ENCODE assay signal across 26 cellular contexts in genomic region chr15:38708672-38709188, GRCh38.
DNase-seq lines count a peak whose midpoint lies in the region; ATAC-seq, FAIRE-seq and TF ChIP-seq lines count a peak whose summit lies in the region.
"Had no signal": no experiment of that assay in that cellular context is flagged by ENCODE, and none has a peak within 500 bp of the region (broad histone marks: within the 10 kb centered on the region; RNA-seq: fewer than 3 reads in every experiment).

No MANE protein-coding gene starts in this region.

- H3K36me3 ChIP-seq in IMR-90 (ENCODE audit: control insufficient read depth, insufficient read depth, low read length) (no peaks in the 10 kb centered on the region), H1 (ENCODE audit: control insufficient read depth in 2 of 4, insufficient read depth in 4 of 4, low read length in 3 of 4) (no peaks in the 10 kb centered on the region), muscle layer of colon (ENCODE audit: insufficient read depth, low read length) (no peaks in the 10 kb centered on the region), mammary epithelial cell (ENCODE audit: insufficient read depth, low read length) (no peaks in the 10 kb centered on the region), BE2C (no peaks in the 10 kb centered on the region)
- H3K36me3 ChIP-seq: breast epithelium, HAP-1, Peyer's patch had no signal

- peak overlapping the region in 1 of 2 experiments; percentile 75; a peak in 2 of 4 replicates for H4K8ac ChIP-seq in IMR-90 (ENCODE audit: low read depth in 2 of 2, low read length in 2 of 2)
- H4K8ac ChIP-seq in H1 (ENCODE audit: extremely low read depth, insufficient read depth, low read length), result no peak overlapping the region

- CTCF ChIA-PET in IMR-90 (lab: Yijun Ruan, JAX) (interaction anchor here (0.7 to 1.2 kb wide), 2 partner anchors 254 to 933 kb away, joined by 3 to 5 read pairs; no protein-coding TSS in a partner anchor), H1 (lab: Charles Lee; ENCODE audit: partially characterized antibody) (interaction anchor here (0.7 to 3.1 kb wide), 6 partner anchors 14 to 286 kb away, joined by 3 to 15 read pairs (median 4); no protein-coding TSS in a partner anchor), mammary epithelial cell (lab: Charles Lee; ENCODE audit: low non-redundant PET) (no interaction called here)

- H3K23ac ChIP-seq in IMR-90 (ENCODE audit: low read depth, low read length) (peak overlapping the region; percentile 21), H1 (ENCODE audit: insufficient read length) (no peak overlapping the region)

- H2AK9ac ChIP-seq in IMR-90 (replicated peaks; ENCODE audit: low read depth, low read length, poor library complexity), result no peak overlapping the region

- no peak for TF ChIP-seq EP300 in H1 (IDR thresholded peaks at IDR 0.05; ENCODE audit: borderline replicate concordance in 1 of 2, low read depth in 2 of 2, low read length in 2 of 2)

- intact Hi-C loops in IMR-90 (cut with micrococcal nuclease), result loop anchor here (1.0 to 10.0 kb wide), 11 partner anchors 156 to 1076 kb away; partner anchors contain the start of gene FSIP1
- intact Hi-C loops in mammary epithelial cell (cut with micrococcal nuclease), result loop anchor here (1.0 to 5.0 kb wide), 4 partner anchors 109 to 1049 kb away; no protein-coding TSS in a partner anchor
- intact Hi-C loops in left ventricle myocardium superior (cut with micrococcal nuclease), result loop anchor here (10.0 kb wide), 1 partner anchor 1046 kb away; no protein-coding TSS in a partner anchor

- FAIRE-seq in H1 (lab: Jason Lieb, UNC), result no peak
- FAIRE-seq: colon, GM12891 had no signal

- in situ Hi-C loops in IMR-90 (cut with MboI; ENCODE audit: low sequenced_read_pairs), result loop anchor here (5.0 to 25.0 kb wide), 4 partner anchors 464 to 874 kb away; partner anchors contain the start of gene THBS1
- in situ Hi-C loops in mammary epithelial cell (cut with MboI; ENCODE audit: low sequenced_read_pairs in 2 of 2), result loop anchor here (5.0 to 25.0 kb wide), 3 partner anchors 464 to 879 kb away; partner anchors contain the start of gene THBS1 (in 2 of the 2)

- H3K14ac ChIP-seq in IMR-90 (replicated peaks; ENCODE audit: low read depth, low read length) (peak overlapping the region; percentile 75), H1 (ENCODE audit: insufficient read length) (no peak overlapping the region)

- WGBS in IMR-90 (ENCODE audit: extremely low coverage in 2 of 2, insufficient read length in 1 of 2), 2 experiments, result no CpG with 5 or more reads among the region's 4 CpGs
- 64% methylated on average over 4 of the region's 4 CpGs; no CpG with 5 or more reads in 1 of the 2 experiments for WGBS in H1 (ENCODE audit: extremely low coverage in 1 of 2, insufficient coverage in 1 of 2, insufficient read length in 1 of 2, insufficient replicate concordance in 2 of 2, low coverage in 1 of 2, low lambda C conversion rate in 2 of 2, missing lambda C conversion rate in 1 of 2), 2 experiments
- WGBS in mammary epithelial cell (ENCODE audit: low coverage, missing lambda C conversion rate), result 100% methylated on average over 4 of the region's 4 CpGs

- no peak for TF ChIP-seq POLR2A in IMR-90 (IDR thresholded peaks at IDR 0.05; ENCODE audit: low read depth, low read length)
- no peak for TF ChIP-seq POLR2A in H1 (IDR thresholded peaks at IDR 0.05; ENCODE audit: control extremely low read depth in 1 of 2, low read depth in 2 of 2, low read length in 2 of 2)

- ATAC-seq in IMR-90 (ENCODE audit: low read depth) (peak; percentile 18), left ventricle myocardium superior (no peak)
- ATAC-seq: activated CD4-positive, alpha-beta T cell treated with anti-CD3 and anti-CD28 coated beads for 36 hours; activated T-cell treated with anti-CD3 and anti-CD28 coated beads, Interleukin-2, amount 50 U/mL, for 4 hours; effector memory CD8-positive, alpha-beta T cell; esophagus mucosa had no signal

- POLR2A ChIA-PET in IMR-90 (lab: Charles Lee; ENCODE audit: unreplicated experiment) (no interaction called here), H1 (lab: Charles Lee; ENCODE audit: partially characterized antibody) (interaction anchor here (2.3 kb wide), 1 partner anchor 872 kb away, joined by 10 read pairs; the partner anchor contains the start of gene THBS1)

- H3K27me3 ChIP-seq in IMR-90 (ENCODE audit: control insufficient read depth, insufficient read depth, low read length) (no peaks in the 10 kb centered on the region), H1 (replicated peaks in 1 of 4; ENCODE audit: control insufficient read depth in 3 of 4, extremely low read depth in 1 of 4, insufficient read depth in 3 of 4, low read length in 3 of 4) (no peaks in the 10 kb centered on the region), muscle layer of colon (ENCODE audit: control insufficient read depth in 1 of 2, insufficient read depth in 2 of 2, low read length in 2 of 2) (no peaks in the 10 kb centered on the region), mammary epithelial cell (ENCODE audit: insufficient read depth, low read length) (no peaks in the 10 kb centered on the region), BE2C (no peaks in the 10 kb centered on the region; the same call in 1 of the 2 replicates)
- H3K27me3 ChIP-seq: breast epithelium, Peyer's patch had no signal

- TF ChIP-seq CTCF in IMR-90 (conservative IDR thresholded peaks at IDR 0.05; ENCODE audit: low read depth, low read length) (no peak), H1 (IDR thresholded peaks at IDR 0.05; ENCODE audit: control extremely low read depth in 1 of 3, insufficient read depth in 1 of 3, low read depth in 1 of 3, low read length in 3 of 3) (no peak), mammary epithelial cell (conservative IDR thresholded peaks at IDR 0.05 in 1 of 2, IDR thresholded peaks at IDR 0.05 in 1 of 2; ENCODE audit: extremely low read depth in 1 of 2, insufficient read depth in 1 of 2, low read depth in 1 of 2, low read length in 2 of 2) (no peak), BE2C (IDR thresholded peaks at IDR 0.05; ENCODE audit: low read depth, low read length) (no peak)

- H3K9ac ChIP-seq in IMR-90 (ENCODE audit: low read depth, low read length) (no peak overlapping the region; the same call in 1 of the 2 replicates), H1 (replicated peaks in 1 of 4; ENCODE audit: extremely low read depth in 1 of 4, low read depth in 3 of 4, low read length in 3 of 4) (no peak overlapping the region), muscle layer of colon (ENCODE audit: low read length) (no peak overlapping the region), mammary epithelial cell (ENCODE audit: insufficient read depth, low read length) (no peak overlapping the region)

- H3K9me3 ChIP-seq in IMR-90 (ENCODE audit: control insufficient read depth, insufficient read depth, low read length) (no peaks in the 10 kb centered on the region), H1 (ENCODE audit: insufficient read depth in 2 of 2, low read depth in 1 of 2, low read length in 1 of 2) (no peaks in the 10 kb centered on the region), muscle layer of colon (ENCODE audit: low read length) (no peaks in the 10 kb centered on the region), mammary epithelial cell (replicated peaks; ENCODE audit: insufficient read depth, low read length) (no peaks in the 10 kb centered on the region), BE2C (no peaks in the 10 kb centered on the region)
- H3K9me3 ChIP-seq: breast epithelium, HAP-1, Peyer's patch had no signal

- BruUV-seq in IMR-90 (replicated peaks; lab: Mats Ljungman, UMichigan) (no TSS peak), mammary epithelial cell (replicated peaks; lab: Mats Ljungman, UMichigan) (no TSS peak)

- H3K18ac ChIP-seq in IMR-90 (ENCODE audit: low read depth, low read length) (peak overlapping the region; percentile 49), H1 (ENCODE audit: extremely low read depth, low read length) (no peak overlapping the region)

- no peak overlapping the region for H3K56ac ChIP-seq in IMR-90 (ENCODE audit: extremely low read depth, insufficient read depth, low read length)
- no peak overlapping the region for H3K56ac ChIP-seq in H1 (replicated peaks; ENCODE audit: insufficient read length, low read depth, low read length)

- H2BK120ac ChIP-seq in IMR-90 (ENCODE audit: low read depth, low read length) (peak overlapping the region; percentile 90), H1 (replicated peaks; ENCODE audit: low read depth, low read length) (no peak overlapping the region)

- H3K4me1 ChIP-seq in IMR-90 (ENCODE audit: control insufficient read depth, insufficient read depth, low read length) (peaks cover 8% of the 10 kb centered on the region), H1 (replicated peaks in 1 of 4; ENCODE audit: control insufficient read depth in 3 of 4, insufficient read depth in 4 of 4, low read length in 3 of 4) (peaks cover 0 to 13% (median 6%) of the 10 kb centered on the region in 4 experiments; a peak in 4 of 7 replicates), muscle layer of colon (ENCODE audit: insufficient read depth, low read length) (peaks cover 11% of the 10 kb centered on the region), mammary epithelial cell (ENCODE audit: insufficient read depth, low read length) (peaks cover 4% of the 10 kb centered on the region), BE2C (no peaks in the 10 kb centered on the region)
- H3K4me1 ChIP-seq: breast epithelium had no signal

- H4K20me1 ChIP-seq in IMR-90 (ENCODE audit: insufficient read depth, low read length) (no peaks in the 10 kb centered on the region), H1 (replicated peaks in 1 of 2; ENCODE audit: control insufficient read depth in 1 of 2, insufficient read depth in 2 of 2, low read length in 2 of 2) (no peaks in the 10 kb centered on the region), mammary epithelial cell (ENCODE audit: insufficient read depth, low read length) (no peaks in the 10 kb centered on the region)

- H2BK5ac ChIP-seq in IMR-90 (ENCODE audit: low read depth, low read length, poor library complexity, severe bottlenecking), result peak overlapping the region; percentile 92
- no peak overlapping the region for H2BK5ac ChIP-seq in H1 (ENCODE audit: low read depth, low read length)

- H3K4ac ChIP-seq in IMR-90 (ENCODE audit: low read depth, low read length), result peak overlapping the region; percentile 81
- no peak overlapping the region for H3K4ac ChIP-seq in H1 (replicated peaks; ENCODE audit: insufficient read length, low read depth, low read length)

- H2BK15ac ChIP-seq in IMR-90 (ENCODE audit: low read depth, low read length), result peak overlapping the region; percentile 87; the same call in 2 of the 3 replicates
- H2BK15ac ChIP-seq in H1 (ENCODE audit: low read length), result no peak overlapping the region; the same call in 1 of the 2 replicates

- H3K27ac ChIP-seq in IMR-90 (ENCODE audit: insufficient read depth, low read length) (peak overlapping the region; percentile 74; the same call in 1 of the 2 replicates), H1 (ENCODE audit: low read depth, low read length) (no peak overlapping the region), muscle layer of colon (ENCODE audit: low read depth, low read length) (peak overlapping the region; percentile 12), mammary epithelial cell (ENCODE audit: insufficient read depth, low read depth, low read length) (no peak overlapping the region)
- H3K27ac ChIP-seq: breast epithelium had no signal

- H2BK12ac ChIP-seq in H1 (ENCODE audit: low read depth, low read length), result no peak overlapping the region

- H3K9me1 ChIP-seq in IMR-90 (ENCODE audit: insufficient read depth, low read length), result peaks cover 3% of the 10 kb centered on the region

- peak overlapping the region; percentile 38 for H4K5ac ChIP-seq in IMR-90 (ENCODE audit: low read depth, low read length)
- no peak overlapping the region for H4K5ac ChIP-seq in H1 (ENCODE audit: insufficient read length, low read depth, low read length)

- dilution Hi-C loops in IMR-90 (cut with HindIII; ENCODE audit: low sequenced_read_pairs, unreplicated experiment) (no loop called here), mammary epithelial cell (cut with HindIII; ENCODE audit: low sequenced_read_pairs) (no loop called here)

- DNase-seq in EH (ENCODE audit: low read depth), result peak; percentile 67
- peak; percentile 75 for DNase-seq in IMR-90
- no peak for DNase-seq in H1 (ENCODE audit: low read depth in 1 of 2, low spot score in 2 of 2)
- DNase-seq in mammary epithelial cell, result no peak
- no peak for DNase-seq in DMS114 treated with DMSO at 0.1 percent for 48 hours (lab: John Stamatoyannopoulos, UW; ENCODE audit: unreplicated experiment)
- DNase-seq in BE2C, result no peak
- no peak for DNase-seq in left ventricle myocardium superior
- DNase-seq: activated CD4-positive, alpha-beta T cell treated with anti-CD3 and anti-CD28 coated beads for 36 hours; activated T-cell treated with anti-CD3 and anti-CD28 coated beads, Interleukin-2, amount 50 U/mL, for 4 hours; COR-L47; DMS79 treated with DMSO at 0.1 percent for 48 hours; effector memory CD8-positive, alpha-beta T cell; kidney; MM.1S; naive B cell; NCI-H1436; NCI-H446 treated with DMSO at 0.1 percent for 48 hours; occipital lobe; Peyer's patch; SIG-M5 had no signal

- H3K79me1 ChIP-seq in IMR-90 (ENCODE audit: low read depth in 1 of 2, low read length in 2 of 2), result peaks cover 0 to 3% of the 10 kb centered on the region in 2 experiments; a peak in 1 of 4 replicates
- H3K79me1 ChIP-seq in H1 (ENCODE audit: low read depth, low read length), result no peaks in the 10 kb centered on the region

- H2AFZ ChIP-seq in IMR-90 (replicated peaks; ENCODE audit: low read length, poor library complexity), result no peak overlapping the region
- H2AFZ ChIP-seq in H1 (ENCODE audit: low read length), result no peak overlapping the region
- H2AFZ ChIP-seq in mammary epithelial cell (ENCODE audit: low read depth, low read length), result no peak overlapping the region

- peak overlapping the region; percentile 92 for H4K91ac ChIP-seq in IMR-90 (ENCODE audit: insufficient read depth, low read depth, low read length)
- H4K91ac ChIP-seq in H1 (replicated peaks; ENCODE audit: insufficient read length, low read length), result no peak overlapping the region

- peak overlapping the region; percentile 92; the same call in 1 of the 2 replicates for H2AK5ac ChIP-seq in IMR-90 (ENCODE audit: low read depth, low read length)
- no peak overlapping the region for H2AK5ac ChIP-seq in H1 (ENCODE audit: low read depth, low read length)

- no peak overlapping the region for H3K4me3 ChIP-seq in IMR-90 (ENCODE audit: insufficient read depth, low read depth, low read length)
- peak overlapping the region in 1 of 4 experiments; percentile 34; a peak in 1 of 8 replicates for H3K4me3 ChIP-seq in H1 (ENCODE audit: extremely low read depth in 1 of 4, insufficient read depth in 2 of 4, low read depth in 3 of 4, low read length in 4 of 4)
- H3K4me3 ChIP-seq in muscle layer of colon (ENCODE audit: low read depth in 1 of 2, low read length in 2 of 2), result no peak overlapping the region
- H3K4me3 ChIP-seq in mammary epithelial cell (replicated peaks in 1 of 3; ENCODE audit: insufficient read depth in 1 of 3, low read depth in 2 of 3, low read length in 3 of 3), result no peak overlapping the region
- no peak overlapping the region for H3K4me3 ChIP-seq in BE2C (ENCODE audit: low read depth, low read length)
- H3K4me3 ChIP-seq: breast epithelium, HAP-1, Peyer's patch had no signal

- TF ChIP-seq RAD21 in IMR-90 (IDR thresholded peaks at IDR 0.05; ENCODE audit: low read length) (peak; percentile 22), H1 (IDR thresholded peaks at IDR 0.05 in 1 of 2, conservative IDR thresholded peaks at IDR 0.05 in 1 of 2; ENCODE audit: low read depth in 2 of 2, low read length in 2 of 2) (no peak)

- peak overlapping the region; percentile 3; the same call in 1 of the 2 replicates for H3K4me2 ChIP-seq in IMR-90 (ENCODE audit: low read depth, low read length)
- peak overlapping the region; percentile 2 to 29; a peak in 2 of 4 replicates for H3K4me2 ChIP-seq in H1 (ENCODE audit: insufficient read depth in 1 of 2, low read depth in 2 of 2, low read length in 2 of 2)
- no peak overlapping the region for H3K4me2 ChIP-seq in mammary epithelial cell (ENCODE audit: insufficient read depth, low read depth, low read length)

- H2BK20ac ChIP-seq in IMR-90 (ENCODE audit: low read depth, low read length) (peak overlapping the region; percentile 83), H1 (ENCODE audit: low read length) (no peak overlapping the region)

- H3K23me2 ChIP-seq in H1 (ENCODE audit: low read depth, low read length), result no peaks in the 10 kb centered on the region

- H3K79me2 ChIP-seq in H1 (ENCODE audit: control insufficient read depth in 1 of 2, insufficient read depth in 2 of 2, low read length in 2 of 2) (no peaks in the 10 kb centered on the region), mammary epithelial cell (ENCODE audit: insufficient read depth, low read length) (no peaks in the 10 kb centered on the region)

Comparison
In these comparisons a context has a peak if more than half of its experiments do, and no peak if none do; other contexts are left out.
1. DNase-seq: peak in EH (single experiment) and IMR-90 (single experiment); none in H1 (0 of 2), mammary epithelial cell (single experiment), DMS114 treated with DMSO at 0.1 percent for 48 hours (single experiment), BE2C (single experiment) and left ventricle myocardium superior (single experiment).
2. H3K27ac ChIP-seq: peak in IMR-90 (single experiment) and muscle layer of colon (single experiment); none in H1 (single experiment) and mammary epithelial cell (single experiment).